Comparison of ENCODE assay signal across 1 cellular context in the genomic region with DNA sequence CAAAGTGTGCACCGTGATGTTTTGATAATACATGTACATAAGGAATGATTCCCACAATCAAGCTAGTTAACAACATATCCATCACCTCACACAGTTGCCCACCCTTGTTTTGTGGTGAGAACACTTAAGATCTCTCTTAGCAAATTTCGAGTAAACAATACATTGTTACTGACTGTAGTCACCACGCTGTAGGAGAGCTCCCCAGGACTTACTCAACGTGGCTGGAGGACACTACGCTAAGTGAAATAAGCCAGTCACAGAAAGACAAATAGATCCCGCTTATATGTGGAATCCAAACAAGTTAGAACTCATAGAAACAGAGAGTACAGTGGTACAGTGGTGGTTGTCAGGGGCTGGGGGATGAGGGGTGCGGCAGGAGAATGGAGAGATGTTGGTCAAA.
TF ChIP-seq lines count a peak whose summit lies in the region.

No MANE protein-coding gene starts in this region.

TF ChIP-seq in K562, 482 proteins besides CTCF, POLR2A, EP300 and RAD21 (continued from another document):
- TF ChIP-seq, protein P1, sequence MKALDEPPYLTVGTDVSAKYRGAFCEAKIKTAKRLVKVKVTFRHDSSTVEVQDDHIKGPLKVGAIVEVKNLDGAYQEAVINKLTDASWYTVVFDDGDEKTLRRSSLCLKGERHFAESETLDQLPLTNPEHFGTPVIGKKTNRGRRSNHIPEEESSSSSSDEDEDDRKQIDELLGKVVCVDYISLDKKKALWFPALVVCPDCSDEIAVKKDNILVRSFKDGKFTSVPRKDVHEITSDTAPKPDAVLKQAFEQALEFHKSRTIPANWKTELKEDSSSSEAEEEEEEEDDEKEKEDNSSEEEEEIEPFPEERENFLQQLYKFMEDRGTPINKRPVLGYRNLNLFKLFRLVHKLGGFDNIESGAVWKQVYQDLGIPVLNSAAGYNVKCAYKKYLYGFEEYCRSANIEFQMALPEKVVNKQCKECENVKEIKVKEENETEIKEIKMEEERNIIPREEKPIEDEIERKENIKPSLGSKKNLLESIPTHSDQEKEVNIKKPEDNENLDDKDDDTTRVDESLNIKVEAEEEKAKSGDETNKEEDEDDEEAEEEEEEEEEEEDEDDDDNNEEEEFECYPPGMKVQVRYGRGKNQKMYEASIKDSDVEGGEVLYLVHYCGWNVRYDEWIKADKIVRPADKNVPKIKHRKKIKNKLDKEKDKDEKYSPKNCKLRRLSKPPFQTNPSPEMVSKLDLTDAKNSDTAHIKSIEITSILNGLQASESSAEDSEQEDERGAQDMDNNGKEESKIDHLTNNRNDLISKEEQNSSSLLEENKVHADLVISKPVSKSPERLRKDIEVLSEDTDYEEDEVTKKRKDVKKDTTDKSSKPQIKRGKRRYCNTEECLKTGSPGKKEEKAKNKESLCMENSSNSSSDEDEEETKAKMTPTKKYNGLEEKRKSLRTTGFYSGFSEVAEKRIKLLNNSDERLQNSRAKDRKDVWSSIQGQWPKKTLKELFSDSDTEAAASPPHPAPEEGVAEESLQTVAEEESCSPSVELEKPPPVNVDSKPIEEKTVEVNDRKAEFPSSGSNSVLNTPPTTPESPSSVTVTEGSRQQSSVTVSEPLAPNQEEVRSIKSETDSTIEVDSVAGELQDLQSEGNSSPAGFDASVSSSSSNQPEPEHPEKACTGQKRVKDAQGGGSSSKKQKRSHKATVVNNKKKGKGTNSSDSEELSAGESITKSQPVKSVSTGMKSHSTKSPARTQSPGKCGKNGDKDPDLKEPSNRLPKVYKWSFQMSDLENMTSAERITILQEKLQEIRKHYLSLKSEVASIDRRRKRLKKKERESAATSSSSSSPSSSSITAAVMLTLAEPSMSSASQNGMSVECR (CRISPR knock-in tag; IDR thresholded peaks at IDR 0.05) = no peak
